ENCODE assay signal across 8 cellular contexts in the genomic region with DNA sequence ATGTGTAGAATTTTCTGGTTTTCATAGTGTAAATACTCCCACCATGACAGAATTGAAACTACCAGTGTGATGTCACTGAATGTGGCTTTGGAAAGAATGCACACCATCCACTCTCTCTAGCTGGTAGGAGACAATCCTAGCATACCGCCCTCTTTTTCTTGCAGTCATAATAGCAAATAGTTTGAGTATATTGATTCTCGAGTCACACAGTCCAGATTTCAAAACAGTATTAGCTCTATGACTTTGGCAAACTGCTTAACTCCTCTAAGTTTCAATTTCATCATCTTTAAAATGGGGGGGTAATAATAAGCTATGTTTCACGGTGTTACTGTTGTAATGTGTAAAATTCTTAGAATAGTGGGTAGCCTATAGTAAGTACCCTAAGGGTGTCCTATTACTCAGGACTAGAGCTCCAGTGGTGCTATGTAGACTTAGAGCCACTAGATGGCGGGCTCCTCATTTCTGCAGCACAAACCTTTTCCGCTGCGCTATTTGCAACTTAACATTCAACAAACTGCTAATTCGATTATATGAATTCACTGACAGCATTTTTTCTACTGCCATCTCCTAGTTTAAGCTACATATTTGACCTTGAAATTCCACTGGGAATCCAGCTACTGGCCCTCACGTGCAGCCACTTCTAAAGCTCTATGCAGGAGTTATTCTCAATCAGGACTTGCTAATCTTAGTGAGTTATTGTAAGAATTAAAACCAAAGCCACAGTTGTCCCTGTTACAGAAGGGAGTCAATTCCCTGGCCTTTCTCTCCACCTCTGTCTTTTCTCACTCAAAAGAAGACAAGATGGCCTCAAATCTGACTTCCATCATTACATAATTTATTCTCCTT. TPM values are rescaled to one million over a fixed set of nuclear protein-coding genes. Genes with fewer than 3 reads are reported as not detected.
DNase-seq lines count a peak whose midpoint lies in the region; ATAC-seq and TF ChIP-seq lines count a peak whose summit lies in the region.

No MANE protein-coding gene starts in this region.

- H3K27me3 ChIP-seq in BE2C = peaks cover 3% of the 10 kb centered on the region; the same call in 1 of the 2 replicates

- H3K4me1 ChIP-seq in BE2C = no peaks in the 10 kb centered on the region

- no peaks in the 10 kb centered on the region for H3K36me3 ChIP-seq in BE2C

- no peaks in the 10 kb centered on the region for H3K9me3 ChIP-seq in BE2C

- peak; percentile 95 for ATAC-seq in GM18909 (IDR thresholded peaks at IDR 0.05; ENCODE audit: poor library complexity, unreplicated experiment)
- peak; percentile 94 for ATAC-seq in HG03175 (IDR thresholded peaks at IDR 0.05; ENCODE audit: unreplicated experiment)

- DNase-seq in BE2C = peak; percentile 67
- DNase-seq in NCI-H446 (lab: John Stamatoyannopoulos, UW) = peak; percentile 6 to 71
- DNase-seq in activated CD4-positive, alpha-beta T cell treated with anti-CD3 and anti-CD28 coated beads for 24 hours (ENCODE audit: low read depth in 2 of 2) = peak; percentile 45 to 60
- DNase-seq in dermis blood vessel endothelial cell = peak; percentile 90
- peak; percentile 85 to 90 for DNase-seq in lung microvascular endothelial cell (ENCODE audit: low read depth in 2 of 2)
- peak; percentile 55 for DNase-seq in stimulated activated CD8-positive, alpha-beta memory T cell treated with anti-CD3 and anti-CD28 coated beads, Interleukin-12 subunit alpha, Interleukin-12 subunit beta, amount 100 ng/mL, for 1 hour (ENCODE audit: low read depth)

- peak; percentile 94 for TF ChIP-seq CTCF in BE2C (IDR thresholded peaks at IDR 0.05; ENCODE audit: low read depth, low read length)

- no peak overlapping the region for H3K4me3 ChIP-seq in BE2C (ENCODE audit: low read depth, low read length)

RNA-seq across cellular contexts. Expression of gene TAS2R40, which starts 18.7 kb away (rescaled TPM):
- polyA plus RNA-seq in BE2C (2012; ENCODE audit: insufficient read depth, insufficient read length, low read depth) = not detected
- total RNA-seq in dermis blood vessel endothelial cell = not detected in 2 replicates
- not detected in 2 replicates for total RNA-seq in lung microvascular endothelial cell

RNA-seq across cellular contexts. Expression of gene GSTK1, which starts 22.7 kb away (rescaled TPM):
- 28.7 TPM for polyA plus RNA-seq in BE2C (2012; ENCODE audit: insufficient read depth, insufficient read length, low read depth)
- total RNA-seq in dermis blood vessel endothelial cell (110 and 112 TPM in 2 replicates), lung microvascular endothelial cell (61.5 and 77.0 TPM in 2 replicates)

RNA-seq across cellular contexts. Expression of gene TMEM139, which starts 44.2 kb away (rescaled TPM):
- polyA plus RNA-seq in BE2C (2012; ENCODE audit: insufficient read depth, insufficient read length, low read depth) = 0.94 TPM
- 0.14 and 0.17 TPM in 2 replicates for total RNA-seq in dermis blood vessel endothelial cell
- total RNA-seq in lung microvascular endothelial cell = not detected in 2 replicates

RNA-seq across cellular contexts. Expression of gene CASP2, which starts 47.6 kb away (rescaled TPM):
- polyA plus RNA-seq in BE2C (2012; ENCODE audit: insufficient read depth, insufficient read length, low read depth) = 20.5 TPM
- 12.8 and 30.2 TPM in 2 replicates for total RNA-seq in dermis blood vessel endothelial cell
- 9.9 and 11.6 TPM in 2 replicates for total RNA-seq in lung microvascular endothelial cell

RNA-seq across cellular contexts. Expression of gene TAS2R39, which starts 57.3 kb away (rescaled TPM):
- polyA plus RNA-seq in BE2C (2012; ENCODE audit: insufficient read depth, insufficient read length, low read depth) = not detected
- total RNA-seq in dermis blood vessel endothelial cell (not detected in 2 replicates), lung microvascular endothelial cell (not detected in 2 replicates)

Comparison
In these comparisons a context has a peak if more than half of its experiments do, and no peak if none do; other contexts are left out.
1. DNase-seq: peak in every context shown above with its lines; median percentile 90 in dermis blood vessel endothelial cell; 88 in lung microvascular endothelial cell; 67 in BE2C; 55 in stimulated activated CD8-positive, alpha-beta memory T cell treated with anti-CD3 and anti-CD28 coated beads, Interleukin-12 subunit alpha, Interleukin-12 subunit beta, amount 100 ng/mL, for 1 hour; 52 in activated CD4-positive, alpha-beta T cell treated with anti-CD3 and anti-CD28 coated beads for 24 hours; 38 in NCI-H446.